ENCODE assay signal across 1 cellular context in the genomic region with DNA sequence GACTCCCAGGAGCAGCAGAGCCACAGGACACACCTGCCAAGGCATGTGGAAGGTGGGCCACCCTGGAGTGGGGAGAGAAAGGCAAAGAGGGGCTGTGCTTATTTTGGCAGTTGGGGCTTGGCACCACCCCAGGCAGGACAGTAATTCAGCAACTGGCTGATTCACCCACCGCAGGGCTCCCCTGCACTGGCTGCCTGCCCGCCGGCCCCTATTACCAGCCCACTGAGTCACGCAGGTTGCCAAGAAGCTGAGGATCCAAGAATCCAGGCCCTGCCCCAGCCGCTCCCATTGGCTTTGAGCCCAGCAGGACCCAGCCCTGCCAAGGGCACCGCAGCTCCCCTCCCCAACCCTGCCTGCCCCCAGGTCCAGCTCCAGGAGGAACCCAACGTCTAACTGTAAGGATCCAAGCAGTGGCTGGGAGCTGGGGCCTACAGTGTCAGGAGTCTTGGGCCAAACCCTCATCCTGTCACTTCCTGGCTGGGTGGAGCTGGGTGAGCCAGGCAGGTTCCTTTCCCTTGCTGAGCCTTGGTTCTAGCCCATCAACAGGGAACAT.
A peak's percentile ranks its signal among the peaks of the same experiment; 100 is the strongest.
TF ChIP-seq lines count a peak whose summit lies in the region.

No MANE protein-coding gene starts in this region.

TF ChIP-seq in endothelial cell of umbilical vein, 7 proteins besides CTCF, POLR2A, EP300 and RAD21 (continued from another document):
- peak; percentile 54 for TF ChIP-seq JUN (IDR thresholded peaks at IDR 0.05; ENCODE audit: borderline replicate concordance, insufficient read depth, insufficient read length, low read depth)
- TF ChIP-seq MAX (IDR thresholded peaks at IDR 0.05; ENCODE audit: insufficient read depth, insufficient read length): no peak
- TF ChIP-seq GATA2 (IDR thresholded peaks at IDR 0.05; ENCODE audit: insufficient read depth, insufficient read length, low read depth, low read length): peak; percentile 65
- no peak for TF ChIP-seq EZH2 (IDR thresholded peaks at IDR 0.05; ENCODE audit: borderline replicate concordance, low read depth, low read length, severe bottlenecking)
- TF ChIP-seq MYC (IDR thresholded peaks at IDR 0.05; ENCODE audit: low read depth, low read length): no peak
